In genomic region chr12:122201381-122201780, GRCh38 we compare ENCODE assay signal across 21 cellular contexts. TPM values are rescaled to one million over a fixed set of nuclear protein-coding genes. Genes with fewer than 3 reads are reported as not detected.
DNase-seq lines count a peak whose midpoint lies in the region; TF ChIP-seq lines count a peak whose summit lies in the region.
"Had no signal": no experiment of that assay in that cellular context is flagged by ENCODE, and none has a peak within 500 bp of the region (broad histone marks: within the 10 kb centered on the region; RNA-seq: fewer than 3 reads in every experiment).

No MANE protein-coding gene starts in this region.

- H3K4me3 ChIP-seq in OCI-LY3 (ENCODE audit: low read length): peak overlapping the region; percentile 40
- no peak overlapping the region for H3K4me3 ChIP-seq in brain microvascular endothelial cell (ENCODE audit: low read depth, low read length)
- H3K4me3 ChIP-seq: SJCRH30 had no signal

- no peaks in the 10 kb centered on the region for H3K9me3 ChIP-seq in OCI-LY3 (ENCODE audit: insufficient read depth, low read length)
- H3K9me3 ChIP-seq: SJCRH30 had no signal

- H3K36me3 Mint-ChIP-seq in nephron (ENCODE audit: low read depth) (no peaks in the 10 kb centered on the region), type B pancreatic cell (no peaks in the 10 kb centered on the region)
- H3K36me3 Mint-ChIP-seq: CD4-positive, CD25-positive, alpha-beta regulatory T cell had no signal

- in situ Hi-C loops in brain microvascular endothelial cell (cut with HindIII; ENCODE audit: low pct_ligation_motif_present, low sequenced_read_pairs): no loop called here

- TF ChIP-seq CTCF in OCI-LY3 (IDR thresholded peaks at IDR 0.05; ENCODE audit: low read depth, low read length) (no peak), nephron (IDR thresholded peaks at IDR 0.05; ENCODE audit: unreplicated experiment in 3 of 3) (no peak), type B pancreatic cell (conservative IDR thresholded peaks at IDR 0.05) (no peak), brain microvascular endothelial cell (IDR thresholded peaks at IDR 0.05; ENCODE audit: low read depth, low read length, missing control alignments) (no peak), RWPE1 (conservative IDR thresholded peaks at IDR 0.05; ENCODE audit: low read depth) (no peak)

- no peak overlapping the region for H3K27ac ChIP-seq in OCI-LY3 (ENCODE audit: low read length)
- no peak overlapping the region for H3K27ac ChIP-seq in brain microvascular endothelial cell
- no peak overlapping the region for H3K27ac ChIP-seq in RWPE1
- H3K27ac ChIP-seq: KMS-11, SJCRH30 had no signal

- no peaks in the 10 kb centered on the region for H3K79me2 ChIP-seq in OCI-LY3 (ENCODE audit: low read length)

- POLR2A ChIA-PET in RWPE1 (lab: Yijun Ruan, JAX; ENCODE audit: low non-redundant PET): no interaction called here

- 0 out of 2 replicates have a peak overlapping the region, but pooled peaks have one; percentile 25 for H2AFZ ChIP-seq in OCI-LY3 (ENCODE audit: low read depth, low read length)

- peak overlapping the region; percentile 49 to 56 (median 53) for H3K4me3 Mint-ChIP-seq in nephron
- peak overlapping the region; percentile 8 for H3K4me3 Mint-ChIP-seq in type B pancreatic cell

- H4K20me1 ChIP-seq in OCI-LY3 (ENCODE audit: insufficient read depth, low read length): no peaks in the 10 kb centered on the region

- H3K9me3 Mint-ChIP-seq in nephron (no peaks in the 10 kb centered on the region), type B pancreatic cell (no peaks in the 10 kb centered on the region)

- peak overlapping the region; percentile 38 for H3K4me2 ChIP-seq in OCI-LY3 (ENCODE audit: low read length)
- H3K4me2 ChIP-seq: KMS-11 had no signal

- peaks cover 56% of the 10 kb centered on the region for H3K27me3 Mint-ChIP-seq in nephron (ENCODE audit: low read depth)
- H3K27me3 Mint-ChIP-seq in type B pancreatic cell: peaks cover 47% of the 10 kb centered on the region

- H3K36me3 ChIP-seq in OCI-LY3 (replicated peaks; ENCODE audit: low read depth, low read length): peaks cover 4% of the 10 kb centered on the region
- no peaks in the 10 kb centered on the region for H3K36me3 ChIP-seq in brain microvascular endothelial cell (replicated peaks)
- H3K36me3 ChIP-seq: SJCRH30 had no signal

- H3K4me1 ChIP-seq in OCI-LY3 (ENCODE audit: low read length): peaks cover 30% of the 10 kb centered on the region
- H3K4me1 ChIP-seq: SJCRH30 had no signal

- H3K9ac ChIP-seq in OCI-LY3 (ENCODE audit: low read length): peak overlapping the region; percentile 30; the same call in 1 of the 2 replicates
- H3K9ac ChIP-seq: KMS-11 had no signal

- H3K27me3 ChIP-seq in OCI-LY3 (ENCODE audit: low read depth, low read length) (no peaks in the 10 kb centered on the region), brain microvascular endothelial cell (replicated peaks) (peaks cover 16% of the 10 kb centered on the region)
- H3K27me3 ChIP-seq: SJCRH30 had no signal

- peak; percentile 30 for DNase-seq in activated effector memory CD4-positive, alpha-beta T cell treated with anti-CD3 and anti-CD28 coated beads, Interleukin-2, amount 50 U/mL, for 16 hours
- no peak for DNase-seq in activated effector memory CD4-positive, alpha-beta T cell treated with Interleukin-2 at 50 U/mL for 16 hours
- DNase-seq in type B pancreatic cell (ENCODE audit: extremely low spot score, unreplicated experiment): no peak
- no peak for DNase-seq in brain microvascular endothelial cell
- DNase-seq in DMS79 (lab: John Stamatoyannopoulos, UW): no peak
- DNase-seq in RWPE1 (ENCODE audit: low spot score): no peak
- DNase-seq: CD4-positive, CD25-positive, alpha-beta regulatory T cell; COR-L47; DMS 273 treated with DMSO at 0.1 percent for 48 hours; IMR-90; NCI-H1105; NCI-H146; NCI-H2029; NCI-H2227 treated with DMSO at 0.1 percent for 48 hours; NCI-H510A; SJCRH30 had no signal

- H3K4me1 Mint-ChIP-seq in nephron: peaks cover 5% of the 10 kb centered on the region
- peaks cover 10% of the 10 kb centered on the region for H3K4me1 Mint-ChIP-seq in type B pancreatic cell (ENCODE audit: unreplicated experiment)

- CTCF ChIA-PET in RWPE1 (lab: Yijun Ruan, JAX): interaction anchor here (0.6 to 1.0 kb wide), 4 partner anchors 11 to 163 kb away, joined by 3 to 4 read pairs (median 4); no protein-coding TSS in a partner anchor

- H3K27ac Mint-ChIP-seq in nephron: no peak overlapping the region
- no peak overlapping the region for H3K27ac Mint-ChIP-seq in type B pancreatic cell
- H3K27ac Mint-ChIP-seq: CD4-positive, CD25-positive, alpha-beta regulatory T cell had no signal

RNA-seq across cellular contexts. Expression of gene B3GNT4, which starts 2.1 kb away (rescaled TPM):
- 0.53 and 0.86 TPM in 2 replicates for total RNA-seq in type B pancreatic cell (ENCODE audit: low replicate concordance)
- total RNA-seq: CD4-positive, CD25-positive, alpha-beta regulatory T cell had no signal

RNA-seq across cellular contexts. Expression of gene LRRC43, which starts 18.5 kb away (rescaled TPM):
- total RNA-seq in type B pancreatic cell (ENCODE audit: low replicate concordance): 2.9 and 3.0 TPM in 2 replicates
- total RNA-seq: CD4-positive, CD25-positive, alpha-beta regulatory T cell; G401; H4 had no signal

RNA-seq across cellular contexts. Expression of gene DIABLO, which starts 24.5 kb away (rescaled TPM):
- 57.6 and 59.3 TPM in 2 replicates for total RNA-seq in type B pancreatic cell (ENCODE audit: low replicate concordance)

RNA-seq across cellular contexts. Expression of gene IL31, which starts 27.4 kb away (rescaled TPM):
- not detected in 2 replicates for total RNA-seq in type B pancreatic cell (ENCODE audit: low replicate concordance)
- total RNA-seq: CD4-positive, CD25-positive, alpha-beta regulatory T cell; G401; H4; IMR-90; SJCRH30 had no signal
